ENCODE assay signal across 1 cellular context in the genomic region with DNA sequence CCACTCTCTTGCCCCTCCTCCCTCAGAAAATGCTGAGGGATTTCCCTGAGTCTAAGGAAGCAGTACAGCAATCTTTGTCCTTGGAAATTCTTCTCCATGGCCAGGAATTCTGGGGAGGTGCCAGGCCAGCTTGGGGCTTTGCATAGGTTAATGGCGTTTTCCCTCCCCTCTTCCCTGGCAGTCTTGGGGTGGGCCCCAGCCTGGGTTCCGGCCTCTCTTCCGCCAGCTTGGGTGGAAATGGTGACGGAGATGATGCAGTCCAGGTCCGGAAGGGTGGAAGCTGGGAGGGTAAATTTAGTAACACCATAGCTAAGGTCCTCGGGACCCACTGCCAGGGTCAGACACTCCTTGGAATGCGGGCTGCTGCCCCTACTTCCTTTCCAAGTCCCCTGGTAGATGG.
TF ChIP-seq lines count a peak whose summit lies in the region.

No MANE protein-coding gene starts in this region.

TF ChIP-seq in endothelial cell of umbilical vein, 7 proteins besides CTCF, POLR2A, EP300 and RAD21:
- peak; percentile 97 for TF ChIP-seq POLR2AphosphoS5 (IDR thresholded peaks at IDR 0.05; ENCODE audit: insufficient read depth, low read depth, low read length)
- TF ChIP-seq GATA2 (IDR thresholded peaks at IDR 0.05; ENCODE audit: insufficient read depth, insufficient read length, low read depth, low read length), result peak; percentile 41
- TF ChIP-seq, protein P1, sequence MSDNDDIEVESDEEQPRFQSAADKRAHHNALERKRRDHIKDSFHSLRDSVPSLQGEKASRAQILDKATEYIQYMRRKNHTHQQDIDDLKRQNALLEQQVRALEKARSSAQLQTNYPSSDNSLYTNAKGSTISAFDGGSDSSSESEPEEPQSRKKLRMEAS (IDR thresholded peaks at IDR 0.05; ENCODE audit: insufficient read depth, insufficient read length), result no peak
- no peak for TF ChIP-seq EZH2 (IDR thresholded peaks at IDR 0.05; ENCODE audit: borderline replicate concordance, low read depth, low read length, severe bottlenecking)
- TF ChIP-seq FOS (IDR thresholded peaks at IDR 0.05; ENCODE audit: borderline replicate concordance, insufficient read depth, low read length), result peak; percentile 74
- TF ChIP-seq MYC (IDR thresholded peaks at IDR 0.05; ENCODE audit: low read depth, low read length), result no peak
- peak; percentile 52 for TF ChIP-seq JUN (IDR thresholded peaks at IDR 0.05; ENCODE audit: borderline replicate concordance, insufficient read depth, insufficient read length, low read depth)
